ENCODE assay signal across 8 cellular contexts in genomic region chr19:42295831-42296525, GRCh38. TPM values are rescaled to one million over a fixed set of nuclear protein-coding genes. Genes with fewer than 3 reads are reported as not detected.
DNase-seq lines count a peak whose midpoint lies in the region; ATAC-seq lines count a peak whose summit lies in the region.

No MANE protein-coding gene starts in this region.

- H3K27me3 Mint-ChIP-seq in activated CD8-positive, alpha-beta T cell treated with anti-CD3 and anti-CD28 coated beads, Interleukin-2, amount 10 ng/mL, durations not matched to agents 7 days and 5 days (ENCODE audit: low read depth), result no peaks in the 10 kb centered on the region

- no peaks in the 10 kb centered on the region for H3K9me3 Mint-ChIP-seq in activated CD8-positive, alpha-beta T cell treated with anti-CD3 and anti-CD28 coated beads, Interleukin-2, amount 10 ng/mL, durations not matched to agents 7 days and 5 days (ENCODE audit: insufficient read depth)

- peaks cover 10% of the 10 kb centered on the region for H3K4me1 Mint-ChIP-seq in activated CD8-positive, alpha-beta T cell treated with anti-CD3 and anti-CD28 coated beads, Interleukin-2, amount 10 ng/mL, durations not matched to agents 7 days and 5 days (ENCODE audit: low read depth)

- POLR2A ChIA-PET in activated CD8-positive, alpha-beta T cell treated with anti-CD3 and anti-CD28 coated beads, Interleukin-2, amount 10 ng/mL, durations not matched to agents 7 days and 5 days (lab: Charles Lee), result no interaction called here

- peaks cover 38% of the 10 kb centered on the region for H3K36me3 Mint-ChIP-seq in activated CD8-positive, alpha-beta T cell treated with anti-CD3 and anti-CD28 coated beads, Interleukin-2, amount 10 ng/mL, durations not matched to agents 7 days and 5 days (ENCODE audit: low read depth)

- CTCF ChIA-PET in activated CD8-positive, alpha-beta T cell treated with anti-CD3 and anti-CD28 coated beads, Interleukin-2, amount 10 ng/mL, durations not matched to agents 7 days and 5 days (lab: Charles Lee), result interaction anchor here (0.6 to 3.2 kb wide), 13 partner anchors 8 to 187 kb away, joined by 3 to 19 read pairs (median 4); partner anchors contain the start of genes GSK3A and POU2F2

- ATAC-seq in HG02763 (IDR thresholded peaks at IDR 0.05; ENCODE audit: unreplicated experiment) (peak; percentile 54), GM21526 (IDR thresholded peaks at IDR 0.05; ENCODE audit: low FRiP score, unreplicated experiment) (no peak)
- ATAC-seq in activated CD8-positive, alpha-beta T cell treated with anti-CD3 and anti-CD28 coated beads, Interleukin-2, amount 10 ng/mL, durations not matched to agents 7 days and 5 days, result peak; percentile 86

- DNase-seq in DMS79 (lab: John Stamatoyannopoulos, UW), result peak; percentile 36
- peak; percentile 20 for DNase-seq in NCI-H774 (lab: John Stamatoyannopoulos, UW)
- peak; percentile 92 for DNase-seq in activated CD8-positive, alpha-beta T cell treated with anti-CD3 and anti-CD28 coated beads, Interleukin-2, amount 10 ng/mL, durations not matched to agents 7 days and 5 days
- peak; percentile 90 for DNase-seq in effector CD8-positive, alpha-beta T cell (lab: John Stamatoyannopoulos, UW)
- peak; percentile 79 for DNase-seq in mucosa of gallbladder (ENCODE audit: low spot score)
- DNase-seq in stimulated activated CD8-positive, alpha-beta memory T cell treated with anti-CD3 and anti-CD28 coated beads, Interleukin-7, amount 100 ng/mL, for 24 hours (ENCODE audit: low read depth), result peak; percentile 88

- H3K4me3 Mint-ChIP-seq in activated CD8-positive, alpha-beta T cell treated with anti-CD3 and anti-CD28 coated beads, Interleukin-2, amount 10 ng/mL, durations not matched to agents 7 days and 5 days, result no peak overlapping the region

- H3K27ac Mint-ChIP-seq in activated CD8-positive, alpha-beta T cell treated with anti-CD3 and anti-CD28 coated beads, Interleukin-2, amount 10 ng/mL, durations not matched to agents 7 days and 5 days, result no peak overlapping the region

RNA-seq across cellular contexts. Expression of gene PRR19, which starts 6.0 kb away (rescaled TPM):
- total RNA-seq in activated CD8-positive, alpha-beta T cell treated with anti-CD3 and anti-CD28 coated beads, Interleukin-2, amount 10 ng/mL, durations not matched to agents 7 days and 5 days, result under 1 TPM; 0.44 to 0.55 TPM
- 0.75 TPM for total RNA-seq in mucosa of gallbladder

RNA-seq across cellular contexts. Expression of gene PAFAH1B3, which starts 6.4 kb away (rescaled TPM):
- 10 to 100 TPM; 48.2 to 52.7 TPM for total RNA-seq in activated CD8-positive, alpha-beta T cell treated with anti-CD3 and anti-CD28 coated beads, Interleukin-2, amount 10 ng/mL, durations not matched to agents 7 days and 5 days
- 28.6 TPM for total RNA-seq in mucosa of gallbladder

RNA-seq across cellular contexts. Expression of gene TMEM145, which starts 17.1 kb away (rescaled TPM):
- total RNA-seq in activated CD8-positive, alpha-beta T cell treated with anti-CD3 and anti-CD28 coated beads, Interleukin-2, amount 10 ng/mL, durations not matched to agents 7 days and 5 days, result under 1 TPM in 1 of 2 experiments, not detected in 1; 0.37 TPM
- 0.63 TPM for total RNA-seq in mucosa of gallbladder

RNA-seq across cellular contexts. Expression of gene CIC, which starts 26.9 kb away (rescaled TPM):
- total RNA-seq in activated CD8-positive, alpha-beta T cell treated with anti-CD3 and anti-CD28 coated beads, Interleukin-2, amount 10 ng/mL, durations not matched to agents 7 days and 5 days, result 10 to 100 TPM; 73.1 to 83.8 TPM
- total RNA-seq in mucosa of gallbladder, result 93.4 TPM

RNA-seq across cellular contexts. Expression of gene MEGF8, which starts 29.5 kb away (rescaled TPM):
- total RNA-seq in activated CD8-positive, alpha-beta T cell treated with anti-CD3 and anti-CD28 coated beads, Interleukin-2, amount 10 ng/mL, durations not matched to agents 7 days and 5 days, result 1 to 10 TPM; 5.0 to 5.9 TPM
- 32.8 TPM for total RNA-seq in mucosa of gallbladder

Comparison
In these comparisons a context has a peak if more than half of its experiments do, and no peak if none do; other contexts are left out.
1. DNase-seq: peak in every context shown above with its lines; median percentile 92 in activated CD8-positive, alpha-beta T cell treated with anti-CD3 and anti-CD28 coated beads, Interleukin-2, amount 10 ng/mL, durations not matched to agents 7 days and 5 days; 90 in effector CD8-positive, alpha-beta T cell; 88 in stimulated activated CD8-positive, alpha-beta memory T cell treated with anti-CD3 and anti-CD28 coated beads, Interleukin-7, amount 100 ng/mL, for 24 hours; 79 in mucosa of gallbladder; 36 in DMS79; 20 in NCI-H774.